In genomic region chr4:105234582-105234981, GRCh38 we compare ENCODE assay signal across 25 cellular contexts.
A peak's percentile ranks its signal among the peaks of the same experiment; 100 is the strongest.
DNase-seq lines count a peak whose midpoint lies in the region; ATAC-seq, FAIRE-seq and TF ChIP-seq lines count a peak whose summit lies in the region.
"Had no signal": no experiment of that assay in that cellular context is flagged by ENCODE, and none has a peak within 500 bp of the region (broad histone marks: within the 10 kb centered on the region; RNA-seq: fewer than 3 reads in every experiment).

No MANE protein-coding gene starts in this region.

- H3K4me2 ChIP-seq in HepG2 (ENCODE audit: low read depth, low read length) = no peak overlapping the region
- H3K4me2 ChIP-seq: A549 had no signal

- H3K27ac Mint-ChIP-seq in IgD-negative memory B cell (peak overlapping the region in 2 of 3 donors; percentile 60 to 90), neural crest cell (ENCODE audit: unreplicated experiment) (peak overlapping the region; percentile 21)
- H3K27ac Mint-ChIP-seq in activated CD8-positive, alpha-beta T cell treated with anti-CD3 and anti-CD28 coated beads for 36 hours = no peak overlapping the region
- H3K27ac Mint-ChIP-seq: CD8-positive, alpha-beta memory T cell had no signal

- intact Hi-C loops in HepG2 (cut with micrococcal nuclease; ENCODE audit: unreplicated experiment) = no loop called here
- intact Hi-C loops in activated CD8-positive, alpha-beta T cell treated with anti-CD3 and anti-CD28 coated beads for 36 hours (cut with micrococcal nuclease) = no loop called here

- H3K4me1 ChIP-seq in BE2C = peaks cover 16% of the 10 kb centered on the region
- peaks cover 9% of the 10 kb centered on the region; the same call in 1 of the 2 replicates for H3K4me1 ChIP-seq in HepG2 (ENCODE audit: insufficient read depth, low read length)
- H3K4me1 ChIP-seq: A549 had no signal

- H3K36me3 Mint-ChIP-seq in IgD-negative memory B cell (peaks cover 8% of the 10 kb centered on the region), neural crest cell (ENCODE audit: low read depth) (peaks cover 30% of the 10 kb centered on the region)
- peaks cover 56% of the 10 kb centered on the region for H3K36me3 Mint-ChIP-seq in activated CD8-positive, alpha-beta T cell treated with anti-CD3 and anti-CD28 coated beads for 36 hours (ENCODE audit: low read depth)

- CTCF ChIA-PET in HepG2 (lab: Yijun Ruan, JAX; ENCODE audit: low intra/inter-chr PET ratio, low total read pairs) = no interaction called here
- CTCF ChIA-PET in activated CD8-positive, alpha-beta T cell treated with anti-CD3 and anti-CD28 coated beads for 36 hours (lab: Charles Lee) = no interaction called here

- H2AFZ ChIP-seq in HepG2 (ENCODE audit: low read length) = no peak overlapping the region

- no peaks in the 10 kb centered on the region for H3K9me3 Mint-ChIP-seq in IgD-negative memory B cell
- H3K9me3 Mint-ChIP-seq in neural crest cell = no peaks in the 10 kb centered on the region
- H3K9me3 Mint-ChIP-seq in activated CD8-positive, alpha-beta T cell treated with anti-CD3 and anti-CD28 coated beads for 36 hours = no peaks in the 10 kb centered on the region
- H3K9me3 Mint-ChIP-seq: CD14-positive monocyte; CD8-positive, alpha-beta memory T cell had no signal

- no peak overlapping the region for H3K27ac ChIP-seq in HepG2 (ENCODE audit: extremely low read length, insufficient read depth, low read length)
- H3K27ac ChIP-seq: A549, RWPE1 had no signal

- H3K9ac ChIP-seq in HepG2 (ENCODE audit: insufficient read depth, low read depth, low read length) = no peak overlapping the region

- H3K4me3 Mint-ChIP-seq in IgD-negative memory B cell (peak overlapping the region in 2 of 4 donors; percentile 75 to 85), neural crest cell (no peak overlapping the region)
- no peak overlapping the region for H3K4me3 Mint-ChIP-seq in activated CD8-positive, alpha-beta T cell treated with anti-CD3 and anti-CD28 coated beads for 36 hours
- H3K4me3 Mint-ChIP-seq: CD14-positive monocyte had no signal

- no peak for TF ChIP-seq RAD21 in HepG2 (CRISPR knock-in tag; IDR thresholded peaks at IDR 0.05)

- H3K27me3 ChIP-seq in BE2C = no peaks in the 10 kb centered on the region
- no peaks in the 10 kb centered on the region for H3K27me3 ChIP-seq in HepG2 (ENCODE audit: control insufficient read depth in 1 of 2, insufficient read depth in 2 of 2, low read length in 2 of 2)

- H3K4me1 Mint-ChIP-seq in IgD-negative memory B cell (peaks cover 41 to 57% (median 52%) of the 10 kb centered on the region in 3 donors), neural crest cell (no peaks in the 10 kb centered on the region)
- H3K4me1 Mint-ChIP-seq in activated CD8-positive, alpha-beta T cell treated with anti-CD3 and anti-CD28 coated beads for 36 hours (ENCODE audit: low read depth) = peaks cover 15% of the 10 kb centered on the region

- 100% methylated on average over 4 of the region's 4 CpGs for WGBS in HepG2 (ENCODE audit: low lambda C conversion rate)

- no peaks in the 10 kb centered on the region for H3K9me3 ChIP-seq in BE2C
- H3K9me3 ChIP-seq in HepG2 (ENCODE audit: low read length) = no peaks in the 10 kb centered on the region
- H3K9me3 ChIP-seq: A549 had no signal

- no peak for TF ChIP-seq POLR2A in HepG2 (IDR thresholded peaks at IDR 0.05; ENCODE audit: insufficient read depth in 1 of 2, low read depth in 2 of 2, low read length in 2 of 2)

- H4K20me1 ChIP-seq in HepG2 (ENCODE audit: insufficient read depth, low read length) = no peaks in the 10 kb centered on the region

- in situ Hi-C loops in HepG2 (cut with HindIII; ENCODE audit: extremely low pct_ligation_motif_present, low pct_unique_long_range_greater_than_20kb) = no loop called here

- peaks cover 28% of the 10 kb centered on the region for H3K36me3 ChIP-seq in BE2C
- peaks cover 12 to 23% of the 10 kb centered on the region in 2 experiments; a peak in 4 of 5 replicates for H3K36me3 ChIP-seq in HepG2 (replicated peaks in 1 of 2; ENCODE audit: control insufficient read depth in 1 of 2, insufficient read depth in 2 of 2, low read length in 2 of 2)

- DNase-seq in BE2C = peak; percentile 55
- DNase-seq in astrocyte of the hippocampus (ENCODE audit: low read depth, low spot score) = peak; percentile 6
- no peak for DNase-seq in neural crest cell (ENCODE audit: low read depth, low spot score)
- no peak for DNase-seq in HepG2 (ENCODE audit: low spot score)
- DNase-seq in activated CD8-positive, alpha-beta T cell treated with anti-CD3 and anti-CD28 coated beads for 36 hours = no peak
- DNase-seq: CD8-positive, alpha-beta memory T cell; DND-41; Kasumi-1; MV-4-11; NCI-H1105 treated with DMSO at 0.1 percent for 48 hours; NCI-H146; NCI-H1930; NCI-H2107; NCI-H526; NCI-H82; SHP77 had no signal

- no peak overlapping the region for H3K4me3 ChIP-seq in BE2C (ENCODE audit: low read depth, low read length)
- no peak overlapping the region for H3K4me3 ChIP-seq in HepG2 (replicated peaks in 1 of 3; ENCODE audit: insufficient read depth in 1 of 3, low read depth in 2 of 3, low read length in 3 of 3)
- H3K4me3 ChIP-seq: A549, K562 had no signal

- no peak for TF ChIP-seq CTCF in BE2C (IDR thresholded peaks at IDR 0.05; ENCODE audit: low read depth, low read length)
- TF ChIP-seq CTCF in neural crest cell (conservative IDR thresholded peaks at IDR 0.05) = no peak
- no peak for TF ChIP-seq CTCF in HepG2 (CRISPR knock-in tag; IDR thresholded peaks at IDR 0.05)
- no peak for TF ChIP-seq CTCF in activated CD8-positive, alpha-beta T cell treated with anti-CD3 and anti-CD28 coated beads for 36 hours (IDR thresholded peaks at IDR 0.05)

- POLR2A ChIA-PET in HepG2 (lab: Yijun Ruan, JAX) = no interaction called here
- POLR2A ChIA-PET in activated CD8-positive, alpha-beta T cell treated with anti-CD3 and anti-CD28 coated beads for 36 hours (lab: Charles Lee) = no interaction called here

- ATAC-seq in HepG2 (no peak), HG03045 (IDR thresholded peaks at IDR 0.05; ENCODE audit: unreplicated experiment) (no peak), GM18873 (IDR thresholded peaks at IDR 0.05; ENCODE audit: low FRiP score, unreplicated experiment) (no peak)
- no peak for ATAC-seq in activated CD8-positive, alpha-beta T cell treated with anti-CD3 and anti-CD28 coated beads for 36 hours
- ATAC-seq: A549, HCT116, K562, Panc1 had no signal

- H3K27me3 Mint-ChIP-seq in IgD-negative memory B cell (no peaks in the 10 kb centered on the region), neural crest cell (ENCODE audit: low read depth) (no peaks in the 10 kb centered on the region)
- H3K27me3 Mint-ChIP-seq in activated CD8-positive, alpha-beta T cell treated with anti-CD3 and anti-CD28 coated beads for 36 hours = no peaks in the 10 kb centered on the region
- H3K27me3 Mint-ChIP-seq: CD8-positive, alpha-beta memory T cell had no signal

- FAIRE-seq in HepG2 (lab: Jason Lieb, UNC) = no peak
- FAIRE-seq: A549, K562 had no signal

- H3K79me2 ChIP-seq in HepG2 (ENCODE audit: insufficient read depth, low read length) = no peaks in the 10 kb centered on the region

- BruUV-seq in HepG2 (replicated peaks; lab: Mats Ljungman, UMichigan) = no TSS peak

- TF ChIP-seq EP300 in HepG2 (IDR thresholded peaks at IDR 0.05; ENCODE audit: low read depth in 2 of 2, low read length in 2 of 2) (no peak), HepG2 (CRISPR knock-in tag; IDR thresholded peaks at IDR 0.05; ENCODE audit: borderline replicate concordance) (no peak)

TF ChIP-seq in HepG2, 621 proteins besides CTCF, POLR2A, EP300 and RAD21:
- no peak for TF ChIP-seq ZMYM4 (CRISPR knock-in tag; IDR thresholded peaks at IDR 0.05)
- no peak for TF ChIP-seq ZNF577 (CRISPR knock-in tag; IDR thresholded peaks at IDR 0.05; ENCODE audit: borderline replicate concordance, low read depth)
- no peak for TF ChIP-seq KMT2A (CRISPR knock-in tag; IDR thresholded peaks at IDR 0.05)

Comparison
In these comparisons a context has a peak if more than half of its experiments do, and no peak if none do; other contexts are left out.
1. DNase-seq: peak in BE2C (single experiment) and astrocyte of the hippocampus (single experiment); none in neural crest cell (single experiment), HepG2 (single experiment) and activated CD8-positive, alpha-beta T cell treated with anti-CD3 and anti-CD28 coated beads for 36 hours (single experiment).